In the genomic region with DNA sequence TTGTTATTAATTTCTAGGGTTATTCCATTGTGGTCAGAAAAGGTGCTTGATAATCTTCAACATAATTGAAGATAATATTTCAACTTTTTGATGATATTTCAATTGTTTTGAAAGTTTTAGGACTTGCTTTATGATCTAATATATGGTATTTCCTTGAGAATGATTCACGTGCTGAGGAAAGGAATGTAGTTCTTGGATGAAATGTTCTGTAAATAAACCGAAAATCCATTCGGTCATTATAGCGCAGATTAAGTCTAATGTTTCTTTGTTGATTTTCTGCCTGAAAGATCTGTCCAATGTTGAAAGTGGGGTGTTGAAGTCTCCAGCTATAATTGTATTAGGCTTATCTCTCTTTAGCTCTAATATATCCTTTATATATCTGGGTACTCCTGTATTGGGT, we compare ENCODE assay signal across 32 cellular contexts.
"Had no signal": no experiment of that assay in that cellular context is flagged by ENCODE, and none has a peak within 500 bp of the region (broad histone marks: within the 10 kb centered on the region; RNA-seq: fewer than 3 reads in every experiment).

No MANE protein-coding gene starts in this region.

- H3K9me3 Mint-ChIP-seq: activated CD4-positive, alpha-beta memory T cell treated with anti-CD3 and anti-CD28 coated beads, Interleukin-2, amount 10 ng/mL, durations not matched to agents 7 days and 5 days; activated CD4-positive, alpha-beta T cell treated with anti-CD3 and anti-CD28 coated beads, Interleukin-2, amount 10 ng/mL, durations not matched to agents 7 days and 5 days had no signal

- DNase-seq: activated CD4-positive, alpha-beta memory T cell treated with anti-CD3 and anti-CD28 coated beads, Interleukin-2, amount 10 ng/mL, durations not matched to agents 7 days and 5 days; activated CD4-positive, alpha-beta T cell treated with anti-CD3 and anti-CD28 coated beads for 1 hour; activated CD4-positive, alpha-beta T cell treated with anti-CD3 and anti-CD28 coated beads for 4 hours; activated CD4-positive, alpha-beta T cell treated with anti-CD3 and anti-CD28 coated beads, Interleukin-2, amount 10 ng/mL, durations not matched to agents 7 days and 5 days; activated CD4-positive, alpha-beta T cell treated with anti-CD3 and anti-CD28 coated beads, Interleukin-2, amount 50 U/mL, for 4 hours; activated CD8-positive, alpha-beta memory T cell treated with anti-CD3 and anti-CD28 coated beads, Interleukin-2, amount 50 U/mL, for 48 hours; activated effector memory CD4-positive, alpha-beta T cell treated with Interleukin-2 at 50 U/mL for 16 hours; activated gamma-delta T cell treated with Interleukin-2 at 50 U/mL for 16 hours; activated naive CD4-positive, alpha-beta T cell treated with anti-CD3 and anti-CD28 coated beads, Interleukin-2, amount 50 U/mL, for 16 hours; activated naive CD4-positive, alpha-beta T cell treated with Interleukin-2 at 50 U/mL for 16 hours; activated T-cell treated with anti-CD3 and anti-CD28 coated beads for 4 hours; activated T-cell treated with anti-CD3 and anti-CD28 coated beads, Interleukin-2, amount 50 U/mL, for 24 hours; adrenal gland; amygdala; aorta; body of pancreas; caudate nucleus; colonic mucosa; dorsolateral prefrontal cortex; effector memory CD4-positive, alpha-beta T cell; endodermal cell; erythroblast; foreskin fibroblast; head of caudate nucleus; T-helper 2 cell had no signal

- H3K27me3 ChIP-seq: adrenal gland, body of pancreas, colonic mucosa, dorsolateral prefrontal cortex, esophagus muscularis mucosa had no signal

- H3K4me3 ChIP-seq: adrenal gland, body of pancreas, colonic mucosa, dorsolateral prefrontal cortex, esophagus muscularis mucosa had no signal

- H3K4me1 Mint-ChIP-seq: activated CD4-positive, alpha-beta memory T cell treated with anti-CD3 and anti-CD28 coated beads, Interleukin-2, amount 10 ng/mL, durations not matched to agents 7 days and 5 days; activated CD4-positive, alpha-beta T cell treated with anti-CD3 and anti-CD28 coated beads, Interleukin-2, amount 10 ng/mL, durations not matched to agents 7 days and 5 days; activated T-helper 17 cell treated with anti-CD3 and anti-CD28 coated beads, Interleukin-2, amount 50 U/mL, for 72 hours; endodermal cell; WTC11 had no signal

- H3K9me3 ChIP-seq: adrenal gland, body of pancreas, colonic mucosa, esophagus muscularis mucosa had no signal

- H3K4me1 ChIP-seq: adrenal gland, body of pancreas, colonic mucosa, esophagus muscularis mucosa had no signal

- H3K27ac ChIP-seq: adrenal gland, body of pancreas, colonic mucosa, dorsolateral prefrontal cortex, esophagus muscularis mucosa, VCaP had no signal

- FAIRE-seq: frontal cortex, TTC549 had no signal

- H3K27me3 Mint-ChIP-seq: activated CD4-positive, alpha-beta memory T cell treated with anti-CD3 and anti-CD28 coated beads, Interleukin-2, amount 10 ng/mL, durations not matched to agents 7 days and 5 days; activated CD4-positive, alpha-beta T cell treated with anti-CD3 and anti-CD28 coated beads, Interleukin-2, amount 10 ng/mL, durations not matched to agents 7 days and 5 days; activated naive CD8-positive, alpha-beta T cell; activated T-cell treated with anti-CD3 and anti-CD28 coated beads, Interleukin-2, amount 50 U/mL, for 24 hours; activated T-helper 17 cell treated with anti-CD3 and anti-CD28 coated beads, Interleukin-2, amount 50 U/mL, for 72 hours had no signal

- H3K36me3 ChIP-seq: adrenal gland, colonic mucosa, esophagus muscularis mucosa had no signal

- H3K4me3 Mint-ChIP-seq: activated CD4-positive, alpha-beta memory T cell treated with anti-CD3 and anti-CD28 coated beads, Interleukin-2, amount 10 ng/mL, durations not matched to agents 7 days and 5 days; activated CD4-positive, alpha-beta T cell treated with anti-CD3 and anti-CD28 coated beads, Interleukin-2, amount 10 ng/mL, durations not matched to agents 7 days and 5 days; activated naive CD8-positive, alpha-beta T cell; activated T-cell treated with anti-CD3 and anti-CD28 coated beads, Interleukin-2, amount 50 U/mL, for 24 hours; activated T-helper 17 cell treated with anti-CD3 and anti-CD28 coated beads, Interleukin-2, amount 50 U/mL, for 72 hours; endodermal cell; WTC11 had no signal

- H3K27ac Mint-ChIP-seq: activated CD4-positive, alpha-beta memory T cell treated with anti-CD3 and anti-CD28 coated beads, Interleukin-2, amount 10 ng/mL, durations not matched to agents 7 days and 5 days; activated CD4-positive, alpha-beta T cell treated with anti-CD3 and anti-CD28 coated beads, Interleukin-2, amount 10 ng/mL, durations not matched to agents 7 days and 5 days; activated naive CD8-positive, alpha-beta T cell; activated T-cell treated with anti-CD3 and anti-CD28 coated beads, Interleukin-2, amount 50 U/mL, for 24 hours; activated T-helper 17 cell treated with anti-CD3 and anti-CD28 coated beads, Interleukin-2, amount 50 U/mL, for 72 hours; endodermal cell; WTC11 had no signal

- H3K36me3 Mint-ChIP-seq: activated naive CD8-positive, alpha-beta T cell had no signal
